ENCODE assay signal across 26 cellular contexts in the genomic region with DNA sequence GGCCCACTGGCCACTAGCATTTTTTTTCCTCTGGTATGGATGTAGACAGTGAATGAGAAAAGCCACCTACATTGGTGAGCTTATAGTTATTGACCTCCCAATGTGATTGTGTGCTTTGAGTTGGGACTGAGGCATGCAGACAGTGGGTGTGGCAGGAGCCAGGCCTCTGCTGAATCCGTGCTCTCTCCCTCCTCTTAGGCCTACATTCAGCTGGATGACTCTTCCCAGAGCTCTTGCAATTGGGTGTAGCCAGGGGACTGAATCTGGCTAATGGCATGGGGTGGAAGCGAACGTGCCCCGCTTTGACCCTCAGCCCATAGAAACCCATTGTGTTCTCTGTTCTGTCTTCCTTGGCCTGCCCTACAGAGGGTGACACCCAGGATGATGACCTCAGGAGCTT.
"Had no signal": no experiment of that assay in that cellular context is flagged by ENCODE, and none has a peak within 500 bp of the region (broad histone marks: within the 10 kb centered on the region; RNA-seq: fewer than 3 reads in every experiment).

No MANE protein-coding gene starts in this region.

- H3K27me3 ChIP-seq: neural progenitor cell, ovary, right lobe of liver, sigmoid colon, spleen, stomach, tibial artery, transverse colon, upper lobe of right lung, uterus had no signal

- H3K9me3 ChIP-seq: ovary, psoas muscle, right lobe of liver, sigmoid colon, spleen, stomach, thoracic aorta, tibial artery, transverse colon, upper lobe of right lung, uterus had no signal

- H3K79me2 ChIP-seq: parathyroid adenoma had no signal

- H3K4me3 ChIP-seq: neural progenitor cell, ovary, psoas muscle, right lobe of liver, sigmoid colon, spleen, stomach, thoracic aorta, tibial artery, transverse colon, upper lobe of right lung, uterus had no signal

- H3K4me1 ChIP-seq: neural progenitor cell, parathyroid adenoma, psoas muscle, right lobe of liver, sigmoid colon, spleen, stomach, tibial artery, transverse colon, upper lobe of right lung, uterus had no signal

- H3K4me2 ChIP-seq: neural progenitor cell had no signal

- H3K9ac ChIP-seq: neural progenitor cell, parathyroid adenoma had no signal

- H3K27ac ChIP-seq: neural progenitor cell, ovary, parathyroid adenoma, psoas muscle, right lobe of liver, sigmoid colon, spleen, stomach, thoracic aorta, tibial artery, transverse colon, upper lobe of right lung, uterus had no signal

- H3K36me3 ChIP-seq: neural progenitor cell, ovary, right lobe of liver, sigmoid colon, spleen, stomach, thoracic aorta, tibial artery, transverse colon, upper lobe of right lung, uterus had no signal

- FAIRE-seq: small intestine had no signal

- H2AFZ ChIP-seq: neural progenitor cell, parathyroid adenoma had no signal

- DNase-seq: naive thymus-derived CD4-positive, alpha-beta T cell; natural killer cell; occipital lobe; ovary; posterior cingulate gyrus; psoas muscle; right cardiac atrium; right lobe of liver; sigmoid colon; small intestine; spleen; stimulated activated CD4-positive, alpha-beta T cell treated with anti-CD3 and anti-CD28 coated beads, Interleukin-12 subunit alpha, Interleukin-12 subunit beta, amount 100 ng/mL, for 4 hours; stimulated activated CD4-positive, alpha-beta T cell treated with anti-CD3 and anti-CD28 coated beads, Interleukin-1b, Interleukin-23, amount 100 ng/mL, for 48 hours; stimulated activated CD4-positive, alpha-beta T cell treated with anti-CD3 and anti-CD28 coated beads, Interleukin-4, amount 100 ng/mL, for 1 hour; stimulated activated CD4-positive, alpha-beta T cell treated with anti-CD3 and anti-CD28 coated beads, Interleukin-4, amount 100 ng/mL, for 4 hours; stimulated activated CD8-positive, alpha-beta memory T cell treated with anti-CD3 and anti-CD28 coated beads, Interleukin-4, amount 100 ng/mL, for 48 hours; stimulated activated naive CD4-positive, alpha-beta T cell; stomach; tibial artery; transverse colon; upper lobe of right lung; uterus had no signal

- ATAC-seq: naive thymus-derived CD4-positive, alpha-beta T cell; natural killer cell; psoas muscle; right cardiac atrium; stimulated activated memory B cell treated with anti-CD40 and anti-IgM and Interleukin-4, amounts not matched to agents 10 μg/mL and 1 μg/mL and 100 μg/mL, for 72 hours; upper lobe of right lung had no signal
